ENCODE assay signal across 1 cellular context in the genomic region with DNA sequence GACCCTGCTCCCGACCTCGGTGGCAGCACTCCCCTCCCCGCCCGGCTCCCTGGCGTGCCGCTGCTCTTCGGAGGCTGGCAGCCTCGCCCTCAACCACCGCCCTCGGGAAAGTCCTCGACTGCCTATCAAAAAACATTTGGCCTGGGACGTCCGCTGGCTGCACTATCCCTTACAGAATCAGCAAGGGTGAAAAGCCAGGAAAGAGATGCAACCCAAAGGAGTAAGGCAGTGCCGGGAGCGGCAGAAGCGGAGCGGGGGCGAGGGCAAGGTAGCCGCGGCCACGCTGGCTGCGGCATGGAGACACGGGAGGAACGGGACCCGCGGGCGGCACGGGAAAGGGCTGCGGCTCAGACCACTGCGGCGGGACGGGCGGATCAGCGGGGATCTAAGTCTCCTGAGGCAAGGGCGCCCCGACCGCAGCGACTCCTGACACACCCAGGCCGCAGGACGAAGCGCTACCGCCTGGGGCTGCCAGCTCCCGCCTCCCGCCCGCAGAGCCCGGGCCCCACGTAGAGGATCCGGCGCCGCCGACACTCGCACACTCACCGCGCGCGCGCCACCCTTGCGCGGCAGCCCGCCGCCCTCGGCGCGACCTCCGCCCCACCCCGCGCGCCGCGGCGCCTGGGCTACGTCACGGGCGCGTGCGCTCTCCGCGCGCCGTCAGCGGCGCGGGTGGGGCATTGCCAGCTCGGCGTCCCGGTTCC.
A peak's percentile ranks its signal among the peaks of the same experiment; 100 is the strongest.
TF ChIP-seq lines count a peak whose summit lies in the region.

A gene with protein sequence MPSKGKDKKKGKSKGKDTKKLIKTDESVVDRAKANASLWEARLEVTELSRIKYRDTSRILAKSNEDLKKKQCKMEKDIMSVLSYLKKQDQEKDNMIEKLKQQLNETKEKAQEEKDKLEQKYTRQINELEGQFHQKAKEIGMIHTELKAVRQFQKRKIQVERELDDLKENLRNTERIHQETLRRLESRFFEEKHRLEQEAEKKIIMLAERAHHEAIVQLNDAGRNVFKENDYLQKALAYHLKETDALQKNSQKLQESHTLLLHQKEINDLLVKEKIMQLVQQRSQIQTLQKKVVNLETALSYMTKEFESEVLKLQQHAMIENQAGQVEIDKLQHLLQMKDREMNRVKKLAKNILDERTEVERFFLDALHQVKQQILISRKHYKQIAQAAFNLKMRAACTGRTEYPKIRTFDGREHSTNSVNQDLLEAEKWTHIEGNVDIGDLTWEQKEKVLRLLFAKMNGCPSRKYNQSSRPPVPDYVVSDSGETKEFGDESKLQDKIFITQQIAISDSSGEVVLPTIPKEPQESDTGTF (plus strand): TSS at position 646 of the 704 bp plus-strand sequence. CDS start 130 bp downstream, outside the sequence.
A gene with protein sequence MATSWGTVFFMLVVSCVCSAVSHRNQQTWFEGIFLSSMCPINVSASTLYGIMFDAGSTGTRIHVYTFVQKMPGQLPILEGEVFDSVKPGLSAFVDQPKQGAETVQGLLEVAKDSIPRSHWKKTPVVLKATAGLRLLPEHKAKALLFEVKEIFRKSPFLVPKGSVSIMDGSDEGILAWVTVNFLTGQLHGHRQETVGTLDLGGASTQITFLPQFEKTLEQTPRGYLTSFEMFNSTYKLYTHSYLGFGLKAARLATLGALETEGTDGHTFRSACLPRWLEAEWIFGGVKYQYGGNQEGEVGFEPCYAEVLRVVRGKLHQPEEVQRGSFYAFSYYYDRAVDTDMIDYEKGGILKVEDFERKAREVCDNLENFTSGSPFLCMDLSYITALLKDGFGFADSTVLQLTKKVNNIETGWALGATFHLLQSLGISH (minus strand): TSS at position 585 of the 704 bp plus-strand sequence. CDS start 31,186 bp downstream, outside the sequence.

TF ChIP-seq in HepG2, 621 proteins besides CTCF, POLR2A, EP300 and RAD21 (continued from another document and continues in another):
- TF ChIP-seq TAF1 (CRISPR knock-in tag; IDR thresholded peaks at IDR 0.05) (peak; percentile 75), KDM4B (CRISPR knock-in tag; IDR thresholded peaks at IDR 0.05) (no peak), ZNF839 (CRISPR knock-in tag; IDR thresholded peaks at IDR 0.05; ENCODE audit: borderline replicate concordance) (peak; percentile 78; the same call in 1 of the 2 replicates), POLR2AphosphoS5 (IDR thresholded peaks at IDR 0.05; ENCODE audit: low read depth, low read length) (peak; percentile 70), NR2F6 (IDR thresholded peaks at IDR 0.05) (no peak), NR2F6 (CRISPR knock-in tag; IDR thresholded peaks at IDR 0.05) (0 out of 2 replicates have a peak, but pooled peaks have one; percentile 6), CBX5 (CRISPR knock-in tag; IDR thresholded peaks at IDR 0.05; ENCODE audit: borderline replicate concordance) (no peak), RBM39 (IDR thresholded peaks at IDR 0.05; ENCODE audit: low read depth, low read length, poor library complexity, severe bottlenecking) (peak; percentile 66), PRPF4 (IDR thresholded peaks at IDR 0.05; ENCODE audit: low read depth, low read length, poor library complexity, severe bottlenecking) (no peak), ZNF329 (CRISPR knock-in tag; IDR thresholded peaks at IDR 0.05; ENCODE audit: low read depth) (peak; percentile 73; the same call in 1 of the 2 replicates), ZNF577 (CRISPR knock-in tag; IDR thresholded peaks at IDR 0.05; ENCODE audit: borderline replicate concordance, low read depth) (no peak), ZNF550 (CRISPR knock-in tag; IDR thresholded peaks at IDR 0.05; ENCODE audit: borderline replicate concordance) (0 out of 2 replicates have a peak, but pooled peaks have one; percentile 47), MLLT10 (CRISPR knock-in tag; IDR thresholded peaks at IDR 0.05) (no peak), PHF20 (CRISPR knock-in tag; IDR thresholded peaks at IDR 0.05) (peak; percentile 65; the same call in 1 of the 2 replicates), AKAP8 (CRISPR knock-in tag; IDR thresholded peaks at IDR 0.05) (no peak; the same call in 1 of the 2 replicates), ZNF367 (CRISPR knock-in tag; IDR thresholded peaks at IDR 0.05; ENCODE audit: borderline replicate concordance) (no peak), RAD51 (IDR thresholded peaks at IDR 0.05; ENCODE audit: borderline replicate concordance) (no peak), MTA1 (CRISPR knock-in tag; IDR thresholded peaks at IDR 0.05; ENCODE audit: borderline replicate concordance) (peak; percentile 67; the same call in 1 of the 2 replicates), ZNF776 (CRISPR knock-in tag; IDR thresholded peaks at IDR 0.05) (peak; percentile 76; the same call in 1 of the 2 replicates), NFATC3 (CRISPR knock-in tag; IDR thresholded peaks at IDR 0.05) (0 out of 2 replicates have a peak, but pooled peaks have one; percentile 60), NFE2 (CRISPR knock-in tag; IDR thresholded peaks at IDR 0.05) (no peak), ZFYVE20 (CRISPR knock-in tag; IDR thresholded peaks at IDR 0.05; ENCODE audit: borderline replicate concordance, low read depth) (no peak), CENPT (CRISPR knock-in tag; IDR thresholded peaks at IDR 0.05; ENCODE audit: low read depth) (peak; percentile 79; the same call in 1 of the 2 replicates), BCL6 (CRISPR knock-in tag; IDR thresholded peaks at IDR 0.05) (no peak), STAT5B (CRISPR knock-in tag; IDR thresholded peaks at IDR 0.05) (no peak), ZFP37 (CRISPR knock-in tag; IDR thresholded peaks at IDR 0.05; ENCODE audit: borderline replicate concordance) (no peak), ERF (CRISPR knock-in tag; IDR thresholded peaks at IDR 0.05) (no peak), POLR2G (IDR thresholded peaks at IDR 0.05; ENCODE audit: low read depth, low read length) (peak; percentile 80), JARID2 (CRISPR knock-in tag; IDR thresholded peaks at IDR 0.05; ENCODE audit: insufficient replicate concordance) (no peak), ZFY (CRISPR knock-in tag; IDR thresholded peaks at IDR 0.05) (peak; percentile 81), GABPB1 (CRISPR knock-in tag; IDR thresholded peaks at IDR 0.05) (peak; percentile 62; the same call in 1 of the 2 replicates), SMARCC2 (IDR thresholded peaks at IDR 0.05) (no peak), CHD2 (IDR thresholded peaks at IDR 0.05; ENCODE audit: low read depth, low read length) (no peak), REXO4 (CRISPR knock-in tag; IDR thresholded peaks at IDR 0.05; ENCODE audit: borderline replicate concordance) (no peak), CHD4 (IDR thresholded peaks at IDR 0.05; ENCODE audit: borderline replicate concordance, low read length) (no peak), TOE1 (CRISPR knock-in tag; IDR thresholded peaks at IDR 0.05) (no peak), MEIS1 (CRISPR knock-in tag; IDR thresholded peaks at IDR 0.05; ENCODE audit: borderline replicate concordance) (0 out of 2 replicates have a peak, but pooled peaks have one; percentile 22), MEF2D (CRISPR knock-in tag; IDR thresholded peaks at IDR 0.05) (no peak), ZNF253 (CRISPR knock-in tag; IDR thresholded peaks at IDR 0.05; ENCODE audit: borderline replicate concordance) (0 out of 2 replicates have a peak, but pooled peaks have one; percentile 55), NFYB (CRISPR knock-in tag; IDR thresholded peaks at IDR 0.05) (no peak)
- TF ChIP-seq, protein P1, sequence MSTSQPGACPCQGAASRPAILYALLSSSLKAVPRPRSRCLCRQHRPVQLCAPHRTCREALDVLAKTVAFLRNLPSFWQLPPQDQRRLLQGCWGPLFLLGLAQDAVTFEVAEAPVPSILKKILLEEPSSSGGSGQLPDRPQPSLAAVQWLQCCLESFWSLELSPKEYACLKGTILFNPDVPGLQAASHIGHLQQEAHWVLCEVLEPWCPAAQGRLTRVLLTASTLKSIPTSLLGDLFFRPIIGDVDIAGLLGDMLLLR (CRISPR knock-in tag; IDR thresholded peaks at IDR 0.05) = no peak; the same call in 1 of the 2 replicates
- TF ChIP-seq, protein P2, sequence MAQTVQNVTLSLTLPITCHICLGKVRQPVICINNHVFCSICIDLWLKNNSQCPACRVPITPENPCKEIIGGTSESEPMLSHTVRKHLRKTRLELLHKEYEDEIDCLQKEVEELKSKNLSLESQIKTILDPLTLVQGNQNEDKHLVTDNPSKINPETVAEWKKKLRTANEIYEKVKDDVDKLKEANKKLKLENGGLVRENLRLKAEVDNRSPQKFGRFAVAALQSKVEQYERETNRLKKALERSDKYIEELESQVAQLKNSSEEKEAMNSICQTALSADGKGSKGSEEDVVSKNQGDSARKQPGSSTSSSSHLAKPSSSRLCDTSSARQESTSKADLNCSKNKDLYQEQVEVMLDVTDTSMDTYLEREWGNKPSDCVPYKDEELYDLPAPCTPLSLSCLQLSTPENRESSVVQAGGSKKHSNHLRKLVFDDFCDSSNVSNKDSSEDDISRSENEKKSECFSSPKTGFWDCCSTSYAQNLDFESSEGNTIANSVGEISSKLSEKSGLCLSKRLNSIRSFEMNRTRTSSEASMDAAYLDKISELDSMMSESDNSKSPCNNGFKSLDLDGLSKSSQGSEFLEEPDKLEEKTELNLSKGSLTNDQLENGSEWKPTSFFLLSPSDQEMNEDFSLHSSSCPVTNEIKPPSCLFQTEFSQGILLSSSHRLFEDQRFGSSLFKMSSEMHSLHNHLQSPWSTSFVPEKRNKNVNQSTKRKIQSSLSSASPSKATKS (CRISPR knock-in tag; IDR thresholded peaks at IDR 0.05) = no peak
- TF ChIP-seq, protein P3, sequence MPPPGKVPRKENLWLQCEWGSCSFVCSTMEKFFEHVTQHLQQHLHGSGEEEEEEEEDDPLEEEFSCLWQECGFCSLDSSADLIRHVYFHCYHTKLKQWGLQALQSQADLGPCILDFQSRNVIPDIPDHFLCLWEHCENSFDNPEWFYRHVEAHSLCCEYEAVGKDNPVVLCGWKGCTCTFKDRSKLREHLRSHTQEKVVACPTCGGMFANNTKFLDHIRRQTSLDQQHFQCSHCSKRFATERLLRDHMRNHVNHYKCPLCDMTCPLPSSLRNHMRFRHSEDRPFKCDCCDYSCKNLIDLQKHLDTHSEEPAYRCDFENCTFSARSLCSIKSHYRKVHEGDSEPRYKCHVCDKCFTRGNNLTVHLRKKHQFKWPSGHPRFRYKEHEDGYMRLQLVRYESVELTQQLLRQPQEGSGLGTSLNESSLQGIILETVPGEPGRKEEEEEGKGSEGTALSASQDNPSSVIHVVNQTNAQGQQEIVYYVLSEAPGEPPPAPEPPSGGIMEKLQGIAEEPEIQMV (CRISPR knock-in tag; IDR thresholded peaks at IDR 0.05; ENCODE audit: low read depth) = no peak
- TF ChIP-seq, protein P4, sequence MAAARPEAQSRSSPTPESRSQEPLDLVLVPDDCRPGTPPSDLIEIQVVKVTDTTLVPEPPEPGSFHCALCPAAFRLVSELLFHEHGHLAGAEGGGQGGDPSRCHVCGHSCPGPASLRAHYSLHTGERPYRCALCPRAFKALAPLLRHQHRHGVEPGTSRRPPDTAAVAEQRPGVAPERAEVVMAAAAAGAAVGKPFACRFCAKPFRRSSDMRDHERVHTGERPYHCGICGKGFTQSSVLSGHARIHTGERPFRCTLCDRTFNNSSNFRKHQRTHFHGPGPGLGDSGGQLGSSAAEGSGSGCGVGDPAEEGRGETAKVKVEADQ (CRISPR knock-in tag; IDR thresholded peaks at IDR 0.05; ENCODE audit: borderline replicate concordance) = no peak
- TF ChIP-seq, protein P5, sequence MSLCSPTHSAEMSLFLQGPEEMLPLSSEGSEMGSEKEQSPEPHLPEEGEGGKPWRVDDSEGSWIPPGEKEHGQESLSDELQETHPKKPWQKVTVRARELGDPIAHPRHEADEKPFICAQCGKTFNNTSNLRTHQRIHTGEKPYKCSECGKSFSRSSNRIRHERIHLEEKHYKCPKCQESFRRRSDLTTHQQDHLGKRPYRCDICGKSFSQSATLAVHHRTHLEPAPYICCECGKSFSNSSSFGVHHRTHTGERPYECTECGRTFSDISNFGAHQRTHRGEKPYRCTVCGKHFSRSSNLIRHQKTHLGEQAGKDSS (CRISPR knock-in tag; IDR thresholded peaks at IDR 0.05; ENCODE audit: borderline replicate concordance, low read depth) = peak; percentile 75; the same call in 1 of the 2 replicates
- TF ChIP-seq, protein P6, sequence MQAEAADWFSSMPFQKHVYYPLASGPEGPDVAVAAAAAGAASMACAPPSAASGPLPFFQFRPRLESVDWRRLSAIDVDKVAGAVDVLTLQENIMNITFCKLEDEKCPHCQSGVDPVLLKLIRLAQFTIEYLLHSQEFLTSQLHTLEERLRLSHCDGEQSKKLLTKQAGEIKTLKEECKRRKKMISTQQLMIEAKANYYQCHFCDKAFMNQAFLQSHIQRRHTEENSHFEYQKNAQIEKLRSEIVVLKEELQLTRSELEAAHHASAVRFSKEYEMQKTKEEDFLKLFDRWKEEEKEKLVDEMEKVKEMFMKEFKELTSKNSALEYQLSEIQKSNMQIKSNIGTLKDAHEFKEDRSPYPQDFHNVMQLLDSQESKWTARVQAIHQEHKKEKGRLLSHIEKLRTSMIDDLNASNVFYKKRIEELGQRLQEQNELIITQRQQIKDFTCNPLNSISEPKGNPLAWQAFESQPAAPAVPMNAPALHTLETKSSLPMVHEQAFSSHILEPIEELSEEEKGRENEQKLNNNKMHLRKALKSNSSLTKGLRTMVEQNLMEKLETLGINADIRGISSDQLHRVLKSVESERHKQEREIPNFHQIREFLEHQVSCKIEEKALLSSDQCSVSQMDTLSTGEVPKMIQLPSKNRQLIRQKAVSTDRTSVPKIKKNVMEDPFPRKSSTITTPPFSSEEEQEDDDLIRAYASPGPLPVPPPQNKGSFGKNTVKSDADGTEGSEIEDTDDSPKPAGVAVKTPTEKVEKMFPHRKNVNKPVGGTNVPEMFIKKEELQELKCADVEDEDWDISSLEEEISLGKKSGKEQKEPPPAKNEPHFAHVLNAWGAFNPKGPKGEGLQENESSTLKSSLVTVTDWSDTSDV (CRISPR knock-in tag; IDR thresholded peaks at IDR 0.05) = peak; percentile 36; the same call in 1 of the 2 replicates
- TF ChIP-seq, protein P7, sequence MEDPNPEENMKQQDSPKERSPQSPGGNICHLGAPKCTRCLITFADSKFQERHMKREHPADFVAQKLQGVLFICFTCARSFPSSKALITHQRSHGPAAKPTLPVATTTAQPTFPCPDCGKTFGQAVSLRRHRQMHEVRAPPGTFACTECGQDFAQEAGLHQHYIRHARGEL (CRISPR knock-in tag; IDR thresholded peaks at IDR 0.05) = no peak
- TF ChIP-seq, protein P8, sequence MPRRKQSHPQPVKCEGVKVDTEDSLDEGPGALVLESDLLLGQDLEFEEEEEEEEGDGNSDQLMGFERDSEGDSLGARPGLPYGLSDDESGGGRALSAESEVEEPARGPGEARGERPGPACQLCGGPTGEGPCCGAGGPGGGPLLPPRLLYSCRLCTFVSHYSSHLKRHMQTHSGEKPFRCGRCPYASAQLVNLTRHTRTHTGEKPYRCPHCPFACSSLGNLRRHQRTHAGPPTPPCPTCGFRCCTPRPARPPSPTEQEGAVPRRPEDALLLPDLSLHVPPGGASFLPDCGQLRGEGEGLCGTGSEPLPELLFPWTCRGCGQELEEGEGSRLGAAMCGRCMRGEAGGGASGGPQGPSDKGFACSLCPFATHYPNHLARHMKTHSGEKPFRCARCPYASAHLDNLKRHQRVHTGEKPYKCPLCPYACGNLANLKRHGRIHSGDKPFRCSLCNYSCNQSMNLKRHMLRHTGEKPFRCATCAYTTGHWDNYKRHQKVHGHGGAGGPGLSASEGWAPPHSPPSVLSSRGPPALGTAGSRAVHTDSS (CRISPR knock-in tag; conservative IDR thresholded peaks at IDR 0.05) = no peak
- TF ChIP-seq, protein P9, sequence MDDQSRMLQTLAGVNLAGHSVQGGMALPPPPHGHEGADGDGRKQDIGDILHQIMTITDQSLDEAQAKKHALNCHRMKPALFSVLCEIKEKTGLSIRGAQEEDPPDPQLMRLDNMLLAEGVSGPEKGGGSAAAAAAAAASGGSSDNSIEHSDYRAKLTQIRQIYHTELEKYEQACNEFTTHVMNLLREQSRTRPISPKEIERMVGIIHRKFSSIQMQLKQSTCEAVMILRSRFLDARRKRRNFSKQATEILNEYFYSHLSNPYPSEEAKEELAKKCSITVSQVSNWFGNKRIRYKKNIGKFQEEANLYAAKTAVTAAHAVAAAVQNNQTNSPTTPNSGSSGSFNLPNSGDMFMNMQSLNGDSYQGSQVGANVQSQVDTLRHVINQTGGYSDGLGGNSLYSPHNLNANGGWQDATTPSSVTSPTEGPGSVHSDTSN (CRISPR knock-in tag; IDR thresholded peaks at IDR 0.05; ENCODE audit: borderline replicate concordance) = no peak
